1 cellular context compared by ENCODE assay signal in the genomic region with DNA sequence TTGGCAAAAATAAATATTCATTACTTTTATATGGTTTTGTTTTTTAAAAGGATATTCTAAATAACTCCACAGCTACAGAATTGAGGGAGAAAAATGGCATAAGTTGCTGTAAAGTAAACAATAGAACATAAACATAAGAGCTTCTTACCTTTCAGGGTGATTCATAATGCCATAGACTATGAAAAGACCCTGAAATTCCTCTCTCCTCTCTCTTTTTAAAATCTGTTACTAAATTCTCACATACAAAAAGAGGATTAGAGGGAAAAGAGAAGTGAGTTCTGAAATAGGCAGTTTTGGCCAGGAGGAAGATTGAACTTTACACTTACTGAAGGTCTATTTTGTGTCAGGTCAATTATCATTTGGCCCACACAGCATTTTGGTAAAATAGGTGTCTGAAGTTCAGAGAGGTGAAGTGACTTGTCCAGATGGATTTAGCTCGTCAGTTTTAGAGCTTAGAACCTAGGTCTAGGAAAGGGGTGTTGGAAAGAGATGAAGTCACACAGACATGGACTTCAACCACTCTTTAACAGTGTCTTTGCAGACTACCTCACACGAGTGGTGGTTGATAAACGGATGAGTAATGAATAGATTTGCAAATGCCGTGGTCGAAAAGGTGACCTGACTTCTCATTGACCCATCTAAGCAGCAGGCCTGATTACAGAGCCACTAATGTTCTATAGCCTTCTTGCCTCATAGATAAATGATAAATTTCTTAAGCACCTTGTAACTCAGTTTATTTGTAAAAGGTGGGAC.
TF ChIP-seq lines count a peak whose summit lies in the region.

No MANE protein-coding gene starts in this region.

TF ChIP-seq in WTC11, 78 proteins besides CTCF, POLR2A, EP300 and RAD21 (continued from another document):
- TF ChIP-seq FOXP1 (CRISPR knock-in tag; IDR thresholded peaks at IDR 0.05; ENCODE audit: borderline replicate concordance) = no peak
- TF ChIP-seq GABPB1 (CRISPR knock-in tag; IDR thresholded peaks at IDR 0.05) = no peak
- no peak for TF ChIP-seq TP53 (CRISPR knock-in tag; IDR thresholded peaks at IDR 0.05)
- TF ChIP-seq NFYB (CRISPR knock-in tag; conservative IDR thresholded peaks at IDR 0.05; ENCODE audit: low read depth) = no peak
- TF ChIP-seq, protein P1, sequence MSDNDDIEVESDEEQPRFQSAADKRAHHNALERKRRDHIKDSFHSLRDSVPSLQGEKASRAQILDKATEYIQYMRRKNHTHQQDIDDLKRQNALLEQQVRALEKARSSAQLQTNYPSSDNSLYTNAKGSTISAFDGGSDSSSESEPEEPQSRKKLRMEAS (CRISPR knock-in tag; IDR thresholded peaks at IDR 0.05) = no peak
- TF ChIP-seq, protein P2, sequence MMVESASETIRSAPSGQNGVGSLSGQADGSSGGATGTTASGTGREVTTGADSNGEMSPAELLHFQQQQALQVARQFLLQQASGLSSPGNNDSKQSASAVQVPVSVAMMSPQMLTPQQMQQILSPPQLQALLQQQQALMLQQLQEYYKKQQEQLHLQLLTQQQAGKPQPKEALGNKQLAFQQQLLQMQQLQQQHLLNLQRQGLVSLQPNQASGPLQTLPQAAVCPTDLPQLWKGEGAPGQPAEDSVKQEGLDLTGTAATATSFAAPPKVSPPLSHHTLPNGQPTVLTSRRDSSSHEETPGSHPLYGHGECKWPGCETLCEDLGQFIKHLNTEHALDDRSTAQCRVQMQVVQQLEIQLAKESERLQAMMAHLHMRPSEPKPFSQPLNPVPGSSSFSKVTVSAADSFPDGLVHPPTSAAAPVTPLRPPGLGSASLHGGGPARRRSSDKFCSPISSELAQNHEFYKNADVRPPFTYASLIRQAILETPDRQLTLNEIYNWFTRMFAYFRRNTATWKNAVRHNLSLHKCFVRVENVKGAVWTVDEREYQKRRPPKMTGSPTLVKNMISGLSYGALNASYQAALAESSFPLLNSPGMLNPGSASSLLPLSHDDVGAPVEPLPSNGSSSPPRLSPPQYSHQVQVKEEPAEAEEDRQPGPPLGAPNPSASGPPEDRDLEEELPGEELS (CRISPR knock-in tag; IDR thresholded peaks at IDR 0.05) = no peak
- TF ChIP-seq ZNF232 (CRISPR knock-in tag; IDR thresholded peaks at IDR 0.05) = no peak
- TF ChIP-seq, protein P3, sequence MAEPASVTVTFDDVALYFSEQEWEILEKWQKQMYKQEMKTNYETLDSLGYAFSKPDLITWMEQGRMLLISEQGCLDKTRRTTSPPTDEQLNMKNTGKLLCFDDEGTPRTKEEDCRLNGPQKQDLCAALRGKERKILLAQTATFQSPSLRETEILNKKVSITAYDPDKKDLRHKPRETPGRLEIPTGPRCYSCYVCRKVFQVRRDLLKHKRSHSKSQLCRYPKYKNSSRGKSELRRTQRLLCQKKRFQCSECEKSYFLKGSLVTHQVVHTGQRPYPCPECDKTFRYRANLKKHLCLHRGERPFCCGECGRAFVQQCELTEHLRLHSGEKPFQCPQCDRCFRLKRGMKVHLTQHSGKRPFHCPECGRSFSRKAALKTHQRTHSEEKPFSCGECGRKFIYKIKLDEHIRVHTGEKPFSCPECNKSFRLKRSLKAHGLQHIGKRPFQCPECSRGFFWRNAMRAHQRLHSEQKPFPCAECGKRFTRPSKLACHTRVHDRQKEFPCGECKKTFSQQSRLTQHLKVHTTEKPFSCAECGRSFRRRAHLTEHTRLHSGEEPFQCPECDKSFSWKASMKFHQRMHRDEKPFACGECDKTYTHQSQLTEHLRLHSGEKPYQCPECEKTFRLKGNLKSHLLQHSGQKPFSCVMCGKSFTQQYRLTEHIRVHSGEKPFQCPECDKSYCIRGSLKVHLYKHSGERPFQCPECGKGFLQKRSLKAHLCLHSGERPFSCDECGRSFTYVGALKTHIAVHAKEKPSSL (CRISPR knock-in tag; conservative IDR thresholded peaks at IDR 0.05) = no peak
- no peak for TF ChIP-seq ZNF423 (CRISPR knock-in tag; IDR thresholded peaks at IDR 0.05)
- no peak for TF ChIP-seq NR2C2 (CRISPR knock-in tag; IDR thresholded peaks at IDR 0.05)
- no peak for TF ChIP-seq FOXK1 (CRISPR knock-in tag; IDR thresholded peaks at IDR 0.05)
